Comparison of ENCODE assay signal across 28 cellular contexts in the genomic region with DNA sequence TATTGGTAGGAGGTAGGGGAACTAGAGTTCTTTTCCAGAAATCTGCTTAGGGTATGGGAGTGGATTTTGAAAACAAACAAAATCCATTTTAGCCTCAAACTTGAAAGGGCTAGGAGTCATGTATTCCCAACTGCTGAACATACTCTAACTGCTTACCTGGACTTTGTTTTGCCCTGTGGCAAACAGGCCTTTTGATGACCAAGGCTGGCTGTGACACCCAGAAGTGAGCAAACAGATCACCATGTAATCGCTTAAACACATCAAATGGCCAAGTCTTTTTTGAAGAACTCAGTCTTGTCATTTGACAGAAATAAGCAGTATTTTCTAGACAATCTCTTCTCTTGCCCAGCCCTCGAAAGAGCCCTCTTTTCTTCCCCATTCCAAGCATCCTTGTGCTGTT.
"Had no signal": no experiment of that assay in that cellular context is flagged by ENCODE, and none has a peak within 500 bp of the region (broad histone marks: within the 10 kb centered on the region; RNA-seq: fewer than 3 reads in every experiment).

No MANE protein-coding gene starts in this region.

- H2AFZ ChIP-seq: parathyroid adenoma had no signal

- ATAC-seq: natural killer cell; psoas muscle; right cardiac atrium; right lobe of liver; stimulated activated effector memory CD8-positive, alpha-beta T cell treated with anti-CD3 and anti-CD28 coated beads, Interleukin-12 subunit alpha, Interleukin-12 subunit beta, amount 100 ng/mL, for 72 hours; stimulated activated naive B cell treated with anti-CD40 and anti-IgM and Interleukin-4, amounts not matched to agents 10 μg/mL and 1 μg/mL and 100 μg/mL, for 72 hours; upper lobe of right lung had no signal

- H3K4me1 ChIP-seq: neural progenitor cell, parathyroid adenoma, psoas muscle, right lobe of liver, sigmoid colon, stomach, tibial nerve, upper lobe of right lung, uterus had no signal

- H3K4me3 ChIP-seq: neural progenitor cell, ovary, psoas muscle, right lobe of liver, sigmoid colon, stomach, thoracic aorta, thyroid gland, tibial nerve, upper lobe of right lung, uterus had no signal

- H3K79me2 ChIP-seq: parathyroid adenoma had no signal

- H3K4me2 ChIP-seq: neural progenitor cell had no signal

- H3K9ac ChIP-seq: neural progenitor cell, parathyroid adenoma had no signal

- DNase-seq: natural killer cell; occipital lobe; ovary; posterior cingulate gyrus; psoas muscle; right cardiac atrium; right lobe of liver; sigmoid colon; small intestine; stimulated activated CD4-positive, alpha-beta T cell treated with anti-CD3 and anti-CD28 coated beads, Interleukin-15, amount 100 ng/mL, for 24 hours; stimulated activated CD4-positive, alpha-beta T cell treated with anti-CD3 and anti-CD28 coated beads, Interleukin-2, amount 100 ng/mL, for 24 hours; stimulated activated CD4-positive, alpha-beta T cell treated with anti-CD3 and anti-CD28 coated beads, Interleukin-2, amount 100 ng/mL, for 48 hours; stimulated activated CD4-positive, alpha-beta T cell treated with anti-CD3 and anti-CD28 coated beads, Interleukin-4, amount 100 ng/mL, for 24 hours; stimulated activated naive B cell treated with anti-CD40 and anti-IgM and Interleukin-4, amounts not matched to agents 10 μg/mL and 1 μg/mL and 100 μg/mL, for 72 hours; stimulated activated naive CD4-positive, alpha-beta T cell treated with Interleukin-2 at 50 U/mL for 16 hours; stomach; thyroid gland; upper lobe of right lung; uterus had no signal

- H3K27ac ChIP-seq: neural progenitor cell, ovary, parathyroid adenoma, psoas muscle, right lobe of liver, sigmoid colon, stomach, thoracic aorta, thyroid gland, tibial nerve, upper lobe of right lung, uterus had no signal

- H3K36me3 ChIP-seq: neural progenitor cell, ovary, right lobe of liver, sigmoid colon, stomach, thoracic aorta, thyroid gland, tibial nerve, upper lobe of right lung, uterus had no signal

- H3K4me3 Mint-ChIP-seq: natural killer cell; nephron; neural progenitor cell; stimulated activated effector memory CD8-positive, alpha-beta T cell treated with anti-CD3 and anti-CD28 coated beads, Interleukin-12 subunit alpha, Interleukin-12 subunit beta, amount 100 ng/mL, for 72 hours; stimulated activated naive B cell treated with anti-CD40 and anti-IgM and Interleukin-4, amounts not matched to agents 10 μg/mL and 1 μg/mL and 100 μg/mL, for 72 hours; stimulated activated naive CD8-positive, alpha-beta T cell treated with anti-CD3 and anti-CD28 coated beads, Interleukin-15, Interleukin-2, amounts not matched to agents 100 ng/mL and 50 ng/mL, for 24 hours; type B pancreatic cell had no signal

- H3K27me3 Mint-ChIP-seq: stimulated activated naive CD8-positive, alpha-beta T cell treated with anti-CD3 and anti-CD28 coated beads, Interleukin-15, Interleukin-2, amounts not matched to agents 100 ng/mL and 50 ng/mL, for 24 hours had no signal

- H3K4me1 Mint-ChIP-seq: natural killer cell; stimulated activated effector memory CD8-positive, alpha-beta T cell treated with anti-CD3 and anti-CD28 coated beads, Interleukin-12 subunit alpha, Interleukin-12 subunit beta, amount 100 ng/mL, for 72 hours; stimulated activated naive B cell treated with anti-CD40 and anti-IgM and Interleukin-4, amounts not matched to agents 10 μg/mL and 1 μg/mL and 100 μg/mL, for 72 hours had no signal

- H3K9me3 ChIP-seq: ovary, psoas muscle, right lobe of liver, sigmoid colon, stomach, thoracic aorta, thyroid gland, tibial nerve, upper lobe of right lung, uterus had no signal

- H3K27ac Mint-ChIP-seq: natural killer cell; nephron; neural progenitor cell; progenitor cell of endocrine pancreas; stimulated activated effector memory CD8-positive, alpha-beta T cell treated with anti-CD3 and anti-CD28 coated beads, Interleukin-12 subunit alpha, Interleukin-12 subunit beta, amount 100 ng/mL, for 72 hours; stimulated activated naive B cell treated with anti-CD40 and anti-IgM and Interleukin-4, amounts not matched to agents 10 μg/mL and 1 μg/mL and 100 μg/mL, for 72 hours; stimulated activated naive CD8-positive, alpha-beta T cell treated with anti-CD3 and anti-CD28 coated beads, Interleukin-15, Interleukin-2, amounts not matched to agents 100 ng/mL and 50 ng/mL, for 24 hours; type B pancreatic cell had no signal

- H3K9me3 Mint-ChIP-seq: natural killer cell; nephron; neural progenitor cell; stimulated activated naive B cell treated with anti-CD40 and anti-IgM and Interleukin-4, amounts not matched to agents 10 μg/mL and 1 μg/mL and 100 μg/mL, for 72 hours; type B pancreatic cell had no signal

- H3K36me3 Mint-ChIP-seq: natural killer cell; neural progenitor cell; stimulated activated effector memory CD8-positive, alpha-beta T cell treated with anti-CD3 and anti-CD28 coated beads, Interleukin-12 subunit alpha, Interleukin-12 subunit beta, amount 100 ng/mL, for 72 hours; stimulated activated naive B cell treated with anti-CD40 and anti-IgM and Interleukin-4, amounts not matched to agents 10 μg/mL and 1 μg/mL and 100 μg/mL, for 72 hours; type B pancreatic cell had no signal

- H3K27me3 ChIP-seq: neural progenitor cell, ovary, right lobe of liver, sigmoid colon, stomach, thyroid gland, tibial nerve, upper lobe of right lung, uterus had no signal
